In genomic region chr3:32423956-32424558, GRCh38 we compare ENCODE assay signal across 12 cellular contexts. TPM values are rescaled to one million over a fixed set of nuclear protein-coding genes. Genes with fewer than 3 reads are reported as not detected.
DNase-seq lines count a peak whose midpoint lies in the region; FAIRE-seq and TF ChIP-seq lines count a peak whose summit lies in the region.
"Had no signal": no experiment of that assay in that cellular context is flagged by ENCODE, and none has a peak within 500 bp of the region (broad histone marks: within the 10 kb centered on the region; RNA-seq: fewer than 3 reads in every experiment).

No MANE protein-coding gene starts in this region.

- TF ChIP-seq CTCF in esophagus muscularis mucosa (IDR thresholded peaks at IDR 0.05): no peak
- TF ChIP-seq CTCF in suprapubic skin (IDR thresholded peaks at IDR 0.05): no peak
- TF ChIP-seq CTCF in brain microvascular endothelial cell (IDR thresholded peaks at IDR 0.05; ENCODE audit: low read depth, low read length, missing control alignments): no peak

- DNase-seq in activated effector memory CD4-positive, alpha-beta T cell treated with anti-CD3 and anti-CD28 coated beads, Interleukin-2, amount 50 U/mL, for 16 hours: peak; percentile 69
- DNase-seq in activated effector memory CD4-positive, alpha-beta T cell treated with Interleukin-2 at 50 U/mL for 16 hours: no peak
- peak; percentile 29 for DNase-seq in esophagus muscularis mucosa (ENCODE audit: extremely low spot score)
- DNase-seq in suprapubic skin (ENCODE audit: low spot score in 2 of 2): no peak
- DNase-seq in NCI-H69 (lab: John Stamatoyannopoulos, UW): no peak
- DNase-seq in urothelium cell line (ENCODE audit: low spot score): no peak
- DNase-seq in brain microvascular endothelial cell: no peak
- DNase-seq: activated gamma-delta T cell, hippocampal formation had no signal

- no peak overlapping the region for H3K27ac ChIP-seq in esophagus muscularis mucosa (replicated peaks in 1 of 4)
- peak overlapping the region; percentile 4 for H3K27ac ChIP-seq in suprapubic skin
- H3K27ac ChIP-seq in brain microvascular endothelial cell: no peak overlapping the region
- H3K27ac ChIP-seq: vagina had no signal

- H3K4me1 ChIP-seq in esophagus muscularis mucosa (peaks cover 34 to 54% (median 49%) of the 10 kb centered on the region in 4 donors), suprapubic skin (peaks cover 58% of the 10 kb centered on the region)

- peaks cover 81% of the 10 kb centered on the region for H3K4me1 Mint-ChIP-seq in T-helper 1 cell treated with Interleukin-12 subunit alpha and Interleukin-12 subunit beta and Interleukin-4 antibody, amounts not matched to agents 30 μg/mL and 1 μg/mL, for 36 hours (ENCODE audit: low read depth)

- intact Hi-C loops in esophagus muscularis mucosa (cut with DNase I): no loop called here

- H3K27ac Mint-ChIP-seq in T-helper 1 cell treated with Interleukin-12 subunit alpha and Interleukin-12 subunit beta and Interleukin-4 antibody, amounts not matched to agents 30 μg/mL and 1 μg/mL, for 36 hours: peak overlapping the region; percentile 87

- H3K27me3 ChIP-seq in esophagus muscularis mucosa (no peaks in the 10 kb centered on the region), suprapubic skin (no peaks in the 10 kb centered on the region), brain microvascular endothelial cell (replicated peaks) (no peaks in the 10 kb centered on the region)
- H3K27me3 ChIP-seq: vagina had no signal

- 96% methylated on average over 11 of the region's 12 CpGs for WGBS in esophagus muscularis mucosa
- WGBS in suprapubic skin: 66% methylated on average over 12 of the region's 12 CpGs

- no peak overlapping the region for H3K4me3 ChIP-seq in esophagus muscularis mucosa
- H3K4me3 ChIP-seq in suprapubic skin: no peak overlapping the region
- no peak overlapping the region for H3K4me3 ChIP-seq in brain microvascular endothelial cell (ENCODE audit: low read depth, low read length)
- H3K4me3 ChIP-seq: K562, vagina had no signal

- FAIRE-seq in urothelium cell line (lab: Jason Lieb, UNC): no peak
- FAIRE-seq: K562 had no signal

- no peaks in the 10 kb centered on the region for H3K9me3 ChIP-seq in esophagus muscularis mucosa
- no peaks in the 10 kb centered on the region for H3K9me3 ChIP-seq in suprapubic skin
- H3K9me3 ChIP-seq: vagina had no signal

- TF ChIP-seq EP300 in esophagus muscularis mucosa (IDR thresholded peaks at IDR 0.05) (no peak), suprapubic skin (IDR thresholded peaks at IDR 0.05) (no peak)

- TF ChIP-seq POLR2A in esophagus muscularis mucosa (IDR thresholded peaks at IDR 0.05; ENCODE audit: low read depth): no peak
- TF ChIP-seq POLR2A in suprapubic skin (IDR thresholded peaks at IDR 0.05): no peak

- H3K4me3 Mint-ChIP-seq in T-helper 1 cell treated with Interleukin-12 subunit alpha and Interleukin-12 subunit beta and Interleukin-4 antibody, amounts not matched to agents 30 μg/mL and 1 μg/mL, for 36 hours: peak overlapping the region; percentile 55

- peaks cover 21% of the 10 kb centered on the region for H3K36me3 Mint-ChIP-seq in T-helper 1 cell treated with Interleukin-12 subunit alpha and Interleukin-12 subunit beta and Interleukin-4 antibody, amounts not matched to agents 30 μg/mL and 1 μg/mL, for 36 hours (ENCODE audit: low read depth)

- peaks cover 3% of the 10 kb centered on the region for H3K9me3 Mint-ChIP-seq in T-helper 1 cell treated with Interleukin-12 subunit alpha and Interleukin-12 subunit beta and Interleukin-4 antibody, amounts not matched to agents 30 μg/mL and 1 μg/mL, for 36 hours

- no peaks in the 10 kb centered on the region for H3K36me3 ChIP-seq in esophagus muscularis mucosa
- H3K36me3 ChIP-seq in suprapubic skin: no peaks in the 10 kb centered on the region
- H3K36me3 ChIP-seq in brain microvascular endothelial cell (replicated peaks): no peaks in the 10 kb centered on the region
- H3K36me3 ChIP-seq: vagina had no signal

- no peaks in the 10 kb centered on the region for H3K27me3 Mint-ChIP-seq in T-helper 1 cell treated with Interleukin-12 subunit alpha and Interleukin-12 subunit beta and Interleukin-4 antibody, amounts not matched to agents 30 μg/mL and 1 μg/mL, for 36 hours (ENCODE audit: low read depth)

- in situ Hi-C loops in brain microvascular endothelial cell (cut with HindIII; ENCODE audit: low pct_ligation_motif_present, low sequenced_read_pairs): no loop called here

RNA-seq across cellular contexts. Expression of gene CMTM7, which starts 32.4 kb away (rescaled TPM):
- total RNA-seq in esophagus muscularis mucosa: 10 to 100 TPM in 1 of 4 donors, 1 to 10 TPM in 3; 8.2 to 10.8 (median 8.5) TPM
- total RNA-seq in suprapubic skin: 10 to 100 TPM in 2 of 4 donors, 1 to 10 TPM in 2; 7.5 to 14.7 (median 10.9) TPM

Comparison
In these comparisons a context has a peak if more than half of its experiments do, and no peak if none do; other contexts are left out.
1. DNase-seq: peak in activated effector memory CD4-positive, alpha-beta T cell treated with anti-CD3 and anti-CD28 coated beads, Interleukin-2, amount 50 U/mL, for 16 hours (single experiment) and esophagus muscularis mucosa (single experiment); none in activated effector memory CD4-positive, alpha-beta T cell treated with Interleukin-2 at 50 U/mL for 16 hours (single experiment), suprapubic skin (0 of 2), NCI-H69 (single experiment), urothelium cell line (single experiment) and brain microvascular endothelial cell (single experiment).